ENCODE assay signal across 24 cellular contexts in the genomic region with DNA sequence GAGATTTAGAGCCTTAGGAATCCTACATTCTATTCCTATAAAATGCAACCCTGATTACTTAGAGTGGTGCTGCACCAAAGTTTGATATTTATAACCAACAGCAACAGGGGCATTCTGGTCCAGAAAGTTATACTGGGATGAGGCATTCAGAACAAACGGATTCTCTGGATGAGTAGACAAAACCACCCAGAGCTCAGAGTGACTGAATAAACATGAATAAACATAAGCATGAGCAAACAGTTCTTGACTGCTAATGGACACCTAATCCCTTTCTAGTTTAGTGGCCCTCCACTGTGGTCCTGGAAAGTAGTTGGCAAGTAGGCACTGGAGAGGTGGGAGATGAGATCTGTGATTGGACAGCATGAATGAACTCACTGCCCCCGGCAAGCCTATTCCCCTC. TPM values are rescaled to one million over a fixed set of nuclear protein-coding genes. Genes with fewer than 3 reads are reported as not detected.
A peak's percentile ranks its signal among the peaks of the same experiment; 100 is the strongest.
DNase-seq lines count a peak whose midpoint lies in the region; ATAC-seq and TF ChIP-seq lines count a peak whose summit lies in the region.
"Had no signal": no experiment of that assay in that cellular context is flagged by ENCODE, and none has a peak within 500 bp of the region (broad histone marks: within the 10 kb centered on the region; RNA-seq: fewer than 3 reads in every experiment).

No MANE protein-coding gene starts in this region.

- H3F3A ChIP-seq in PC-9 (ENCODE audit: insufficient read depth, low read depth) = no peaks in the 10 kb centered on the region

- peaks cover 32% of the 10 kb centered on the region for H3K79me2 ChIP-seq in PC-9 (ENCODE audit: low read depth)

- H3K4me2 ChIP-seq in PC-9 = no peak overlapping the region
- H3K4me2 ChIP-seq: smooth muscle cell had no signal

- H3K4me1 Mint-ChIP-seq in activated T-cell treated with anti-CD3 and anti-CD28 coated beads, Interleukin-2, amount 50 U/mL, for 72 hours (ENCODE audit: low read depth) = peaks cover 26% of the 10 kb centered on the region
- H3K4me1 Mint-ChIP-seq in activated T-cell treated with anti-CD3 and anti-CD28 coated beads, Interleukin-2, amount 50 U/mL, for 24 hours (ENCODE audit: low read depth) = peaks cover 41% of the 10 kb centered on the region
- peaks cover 26% of the 10 kb centered on the region for H3K4me1 Mint-ChIP-seq in stimulated activated effector memory CD8-positive, alpha-beta T cell treated with anti-CD3 and anti-CD28 coated beads, Interleukin-12 subunit alpha, Interleukin-12 subunit beta, amount 100 ng/mL, for 72 hours
- no peaks in the 10 kb centered on the region for H3K4me1 Mint-ChIP-seq in activated CD8-positive, alpha-beta T cell treated with anti-CD3 and anti-CD28 coated beads, Interleukin-2, amount 10 ng/mL, durations not matched to agents 7 days and 5 days (ENCODE audit: low read depth)

- TF ChIP-seq CTCF in PC-9 (conservative IDR thresholded peaks at IDR 0.05) = no peak

- BruUV-seq in PC-9 (replicated peaks; lab: Mats Ljungman, UMichigan) = no TSS peak

- no peak overlapping the region for H2AFZ ChIP-seq in PC-9

- H3K27me3 Mint-ChIP-seq in activated T-cell treated with anti-CD3 and anti-CD28 coated beads, Interleukin-2, amount 50 U/mL, for 72 hours (ENCODE audit: low read depth) = no peaks in the 10 kb centered on the region
- no peaks in the 10 kb centered on the region for H3K27me3 Mint-ChIP-seq in activated T-cell treated with anti-CD3 and anti-CD28 coated beads, Interleukin-2, amount 50 U/mL, for 24 hours
- H3K27me3 Mint-ChIP-seq in activated CD8-positive, alpha-beta T cell treated with anti-CD3 and anti-CD28 coated beads, Interleukin-2, amount 10 ng/mL, durations not matched to agents 7 days and 5 days (ENCODE audit: low read depth) = no peaks in the 10 kb centered on the region
- H3K27me3 Mint-ChIP-seq: activated CD4-positive, alpha-beta T cell treated with anti-CD3 and anti-CD28 coated beads, Interleukin-2, amount 10 ng/mL, durations not matched to agents 24 days and 14 days; activated naive CD8-positive, alpha-beta T cell treated with anti-CD3 and anti-CD28 coated beads, Interleukin-2, amount 10 ng/mL, durations not matched to agents 7 days and 5 days; central memory CD8-positive, alpha-beta T cell had no signal

- CTCF ChIA-PET in activated CD8-positive, alpha-beta T cell treated with anti-CD3 and anti-CD28 coated beads, Interleukin-2, amount 10 ng/mL, durations not matched to agents 7 days and 5 days (lab: Charles Lee) = interaction anchor here (1.4 kb wide), 1 partner anchor 200 kb away, joined by 5 read pairs; no protein-coding TSS in a partner anchor
- CTCF ChIA-PET in PC-9 (lab: Charles Lee) = no interaction called here

- peaks cover 3 to 5% of the 10 kb centered on the region in 2 donors for H3K9me3 Mint-ChIP-seq in activated T-cell treated with anti-CD3 and anti-CD28 coated beads, Interleukin-2, amount 50 U/mL, for 72 hours
- H3K9me3 Mint-ChIP-seq in activated T-cell treated with anti-CD3 and anti-CD28 coated beads, Interleukin-2, amount 50 U/mL, for 24 hours = peaks cover 7% of the 10 kb centered on the region
- H3K9me3 Mint-ChIP-seq in stimulated activated effector memory CD8-positive, alpha-beta T cell treated with anti-CD3 and anti-CD28 coated beads, Interleukin-12 subunit alpha, Interleukin-12 subunit beta, amount 100 ng/mL, for 72 hours = peaks cover 4% of the 10 kb centered on the region
- H3K9me3 Mint-ChIP-seq in activated CD8-positive, alpha-beta T cell treated with anti-CD3 and anti-CD28 coated beads, Interleukin-2, amount 10 ng/mL, durations not matched to agents 7 days and 5 days (ENCODE audit: insufficient read depth) = peaks cover 12% of the 10 kb centered on the region

- H3K27ac Mint-ChIP-seq in activated T-cell treated with anti-CD3 and anti-CD28 coated beads, Interleukin-2, amount 50 U/mL, for 72 hours = no peak overlapping the region
- no peak overlapping the region for H3K27ac Mint-ChIP-seq in activated T-cell treated with anti-CD3 and anti-CD28 coated beads, Interleukin-2, amount 50 U/mL, for 24 hours
- no peak overlapping the region for H3K27ac Mint-ChIP-seq in stimulated activated effector memory CD8-positive, alpha-beta T cell treated with anti-CD3 and anti-CD28 coated beads, Interleukin-12 subunit alpha, Interleukin-12 subunit beta, amount 100 ng/mL, for 72 hours
- no peak overlapping the region for H3K27ac Mint-ChIP-seq in activated CD8-positive, alpha-beta T cell treated with anti-CD3 and anti-CD28 coated beads, Interleukin-2, amount 10 ng/mL, durations not matched to agents 7 days and 5 days
- H3K27ac Mint-ChIP-seq: activated CD4-positive, alpha-beta T cell treated with anti-CD3 and anti-CD28 coated beads, Interleukin-2, amount 10 ng/mL, durations not matched to agents 24 days and 14 days; activated naive CD8-positive, alpha-beta T cell treated with anti-CD3 and anti-CD28 coated beads, Interleukin-2, amount 10 ng/mL, durations not matched to agents 7 days and 5 days; activated T-helper 2 cell treated with anti-CD3 and anti-CD28 coated beads, Interferon-gamma antibody, Interleukin-2, Interleukin-4, amounts not matched to agents 10 μg/mL and 5 μg/mL and 100 μg/mL, durations not matched to agents 14 hours and 24 hours and 36 hours had no signal

- POLR2A ChIA-PET in activated CD8-positive, alpha-beta T cell treated with anti-CD3 and anti-CD28 coated beads, Interleukin-2, amount 10 ng/mL, durations not matched to agents 7 days and 5 days (lab: Charles Lee) = no interaction called here
- POLR2A ChIA-PET in PC-9 (lab: Charles Lee; ENCODE audit: unreplicated experiment) = no interaction called here

- no peak overlapping the region for H3K27ac ChIP-seq in PC-9
- H3K27ac ChIP-seq: prostate gland had no signal

- peaks cover 10% of the 10 kb centered on the region for H4K20me1 ChIP-seq in PC-9 (ENCODE audit: insufficient read depth)

- no peaks in the 10 kb centered on the region for H3K27me3 ChIP-seq in PC-9 (ENCODE audit: insufficient read depth, low read depth)

- peak; percentile 22 to 64 for ATAC-seq in activated T-cell treated with anti-CD3 and anti-CD28 coated beads, Interleukin-2, amount 50 U/mL, for 72 hours (replicated peaks in 1 of 2)
- peak; percentile 81 for ATAC-seq in stimulated activated effector memory CD8-positive, alpha-beta T cell treated with anti-CD3 and anti-CD28 coated beads, Interleukin-12 subunit alpha, Interleukin-12 subunit beta, amount 100 ng/mL, for 72 hours
- no peak for ATAC-seq in activated CD8-positive, alpha-beta T cell treated with anti-CD3 and anti-CD28 coated beads, Interleukin-2, amount 10 ng/mL, durations not matched to agents 7 days and 5 days
- ATAC-seq: SK-N-SH treated with all-trans-retinoic acid at 6 μM for 48 hours had no signal

- peaks cover 7% of the 10 kb centered on the region; the same call in 1 of the 2 replicates for H3K9me3 ChIP-seq in PC-9 (ENCODE audit: insufficient read depth, low read depth)
- H3K9me3 ChIP-seq: HAP-1, prostate gland had no signal

- peaks cover 27% of the 10 kb centered on the region for H3K36me3 ChIP-seq in PC-9 (ENCODE audit: low read depth)
- H3K36me3 ChIP-seq: prostate gland had no signal

- no peak overlapping the region for H3K4me3 Mint-ChIP-seq in activated T-cell treated with anti-CD3 and anti-CD28 coated beads, Interleukin-2, amount 50 U/mL, for 72 hours
- H3K4me3 Mint-ChIP-seq in activated T-cell treated with anti-CD3 and anti-CD28 coated beads, Interleukin-2, amount 50 U/mL, for 24 hours = no peak overlapping the region
- H3K4me3 Mint-ChIP-seq in stimulated activated effector memory CD8-positive, alpha-beta T cell treated with anti-CD3 and anti-CD28 coated beads, Interleukin-12 subunit alpha, Interleukin-12 subunit beta, amount 100 ng/mL, for 72 hours = no peak overlapping the region
- H3K4me3 Mint-ChIP-seq in activated CD8-positive, alpha-beta T cell treated with anti-CD3 and anti-CD28 coated beads, Interleukin-2, amount 10 ng/mL, durations not matched to agents 7 days and 5 days = no peak overlapping the region
- H3K4me3 Mint-ChIP-seq: activated CD4-positive, alpha-beta T cell treated with anti-CD3 and anti-CD28 coated beads, Interleukin-2, amount 10 ng/mL, durations not matched to agents 24 days and 14 days; activated naive CD8-positive, alpha-beta T cell treated with anti-CD3 and anti-CD28 coated beads, Interleukin-2, amount 10 ng/mL, durations not matched to agents 7 days and 5 days; central memory CD8-positive, alpha-beta T cell had no signal

- H3K4me3 ChIP-seq in PC-9 = no peak overlapping the region
- H3K4me3 ChIP-seq: HAP-1, lung, prostate gland, smooth muscle cell had no signal

- no peak for DNase-seq in activated T-cell treated with anti-CD3 and anti-CD28 coated beads, Interleukin-2, amount 50 U/mL, for 72 hours
- DNase-seq in activated T-cell treated with anti-CD3 and anti-CD28 coated beads, Interleukin-2, amount 50 U/mL, for 24 hours = no peak
- DNase-seq in NCI-H526 treated with DMSO at 0.1 percent for 48 hours (lab: John Stamatoyannopoulos, UW) (peak; percentile 38), iris pigment epithelial cell (ENCODE audit: low read depth) (peak; percentile 64), PC-9 (no peak), pons (ENCODE audit: low spot score) (no peak)
- no peak for DNase-seq in stimulated activated effector memory CD8-positive, alpha-beta T cell treated with anti-CD3 and anti-CD28 coated beads, Interleukin-12 subunit alpha, Interleukin-12 subunit beta, amount 100 ng/mL, for 72 hours (ENCODE audit: low spot score in 2 of 2)
- no peak for DNase-seq in activated CD8-positive, alpha-beta T cell treated with anti-CD3 and anti-CD28 coated beads, Interleukin-2, amount 10 ng/mL, durations not matched to agents 7 days and 5 days
- DNase-seq: ACHN; activated CD4-positive, alpha-beta T cell treated with anti-CD3 and anti-CD28 coated beads, Interleukin-2, amount 10 ng/mL, durations not matched to agents 24 days and 14 days; activated naive CD8-positive, alpha-beta T cell treated with anti-CD3 and anti-CD28 coated beads, Interleukin-2, amount 10 ng/mL, durations not matched to agents 7 days and 5 days; kidney glomerular epithelial cell; NCI-H2171; NCI-H748 treated with DMSO at 0.1 percent for 48 hours; stimulated activated CD4-positive, alpha-beta T cell treated with anti-CD3 and anti-CD28 coated beads, Interleukin-2, amount 100 ng/mL, for 24 hours; substantia nigra; T-helper 2 cell had no signal

- H3K9me2 ChIP-seq in PC-9 (ENCODE audit: insufficient read depth) = no peaks in the 10 kb centered on the region

- H3K4me1 ChIP-seq in PC-9 (replicated peaks; ENCODE audit: insufficient read depth) = no peaks in the 10 kb centered on the region
- H3K4me1 ChIP-seq: HAP-1, prostate gland had no signal

- intact Hi-C loops in PC-9 (cut with micrococcal nuclease; ENCODE audit: unreplicated experiment) = no loop called here

- peaks cover 15 to 32% of the 10 kb centered on the region in 2 donors for H3K36me3 Mint-ChIP-seq in activated T-cell treated with anti-CD3 and anti-CD28 coated beads, Interleukin-2, amount 50 U/mL, for 72 hours (ENCODE audit: insufficient read depth in 2 of 2)
- peaks cover 77% of the 10 kb centered on the region for H3K36me3 Mint-ChIP-seq in activated T-cell treated with anti-CD3 and anti-CD28 coated beads, Interleukin-2, amount 50 U/mL, for 24 hours (ENCODE audit: low read depth)
- peaks cover 43% of the 10 kb centered on the region for H3K36me3 Mint-ChIP-seq in stimulated activated effector memory CD8-positive, alpha-beta T cell treated with anti-CD3 and anti-CD28 coated beads, Interleukin-12 subunit alpha, Interleukin-12 subunit beta, amount 100 ng/mL, for 72 hours
- peaks cover 41% of the 10 kb centered on the region for H3K36me3 Mint-ChIP-seq in activated CD8-positive, alpha-beta T cell treated with anti-CD3 and anti-CD28 coated beads, Interleukin-2, amount 10 ng/mL, durations not matched to agents 7 days and 5 days (ENCODE audit: low read depth)

RNA-seq across cellular contexts. Expression of a gene that starts 11.9 kb away (rescaled TPM):
- total RNA-seq in activated T-cell treated with anti-CD3 and anti-CD28 coated beads, Interleukin-2, amount 50 U/mL, for 72 hours = 10 to 100 TPM; 25.8 to 26.6 TPM
- total RNA-seq in activated CD8-positive, alpha-beta T cell treated with anti-CD3 and anti-CD28 coated beads, Interleukin-2, amount 10 ng/mL, durations not matched to agents 7 days and 5 days = 10 to 100 TPM; 29.3 to 32.2 TPM
- 29.1 and 34.2 TPM in 2 replicates for total RNA-seq in PC-9 (2021)

RNA-seq across cellular contexts. Expression of a gene that starts 12.2 kb away (rescaled TPM):
- 10 to 100 TPM; 33.3 to 52.3 TPM for total RNA-seq in activated T-cell treated with anti-CD3 and anti-CD28 coated beads, Interleukin-2, amount 50 U/mL, for 72 hours
- 10 to 100 TPM; 32.4 to 34.3 TPM for total RNA-seq in activated CD8-positive, alpha-beta T cell treated with anti-CD3 and anti-CD28 coated beads, Interleukin-2, amount 10 ng/mL, durations not matched to agents 7 days and 5 days
- 55.1 and 60.1 TPM in 2 replicates for total RNA-seq in PC-9 (2021)

Comparison
In these comparisons a context has a peak if more than half of its experiments do, and no peak if none do; other contexts are left out.
1. DNase-seq: peak in NCI-H526 treated with DMSO at 0.1 percent for 48 hours (single experiment) and iris pigment epithelial cell (single experiment); none in activated T-cell treated with anti-CD3 and anti-CD28 coated beads, Interleukin-2, amount 50 U/mL, for 72 hours (0 of 2), activated T-cell treated with anti-CD3 and anti-CD28 coated beads, Interleukin-2, amount 50 U/mL, for 24 hours (single experiment), stimulated activated effector memory CD8-positive, alpha-beta T cell treated with anti-CD3 and anti-CD28 coated beads, Interleukin-12 subunit alpha, Interleukin-12 subunit beta, amount 100 ng/mL, for 72 hours (0 of 2), activated CD8-positive, alpha-beta T cell treated with anti-CD3 and anti-CD28 coated beads, Interleukin-2, amount 10 ng/mL, durations not matched to agents 7 days and 5 days (single experiment), PC-9 (0 of 2) and pons (single experiment).